Comparison of ENCODE assay signal across 44 cellular contexts in the genomic region with DNA sequence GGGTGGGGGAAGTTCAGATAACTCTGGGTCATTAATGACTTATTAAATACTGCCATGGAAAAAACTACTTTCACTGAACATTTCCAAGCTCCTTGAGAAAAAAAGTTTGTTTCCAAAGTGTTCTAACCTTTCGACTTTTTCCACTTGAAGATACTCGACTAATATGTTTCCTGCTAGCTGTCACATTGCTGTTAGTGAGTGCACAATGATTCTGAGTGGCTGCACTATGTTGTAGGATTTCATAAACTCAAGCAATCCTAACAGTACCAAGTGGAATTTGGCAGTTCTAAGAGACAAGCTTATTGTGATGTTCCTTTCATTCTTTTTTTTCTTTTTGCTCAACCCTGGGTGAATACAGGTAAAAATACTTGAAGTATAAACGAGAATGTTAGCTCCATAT. TPM values are rescaled to one million over a fixed set of nuclear protein-coding genes. Genes with fewer than 3 reads are reported as not detected.
"Had no signal": no experiment of that assay in that cellular context is flagged by ENCODE, and none has a peak within 500 bp of the region (broad histone marks: within the 10 kb centered on the region; RNA-seq: fewer than 3 reads in every experiment).

No MANE protein-coding gene starts in this region.

- H3K4me3 ChIP-seq: adrenal gland, ascending aorta, body of pancreas, breast epithelium, cardiac muscle cell had no signal

- H3K4me1 ChIP-seq: adrenal gland, ascending aorta, body of pancreas, breast epithelium had no signal

- H3K27ac Mint-ChIP-seq: activated naive CD4-positive, alpha-beta T cell treated with anti-CD3 and anti-CD28 coated beads for 36 hours; activated naive CD4-positive, alpha-beta T cell treated with anti-CD3 and anti-CD28 coated beads, Interleukin-2, amount 10 ng/mL, durations not matched to agents 7 days and 5 days; activated naive CD4-positive, alpha-beta T cell treated with anti-CD3 and anti-CD28 coated beads, Interleukin-2, amount 50 U/mL, for 24 hours; activated naive CD4-positive, alpha-beta T cell treated with anti-CD3 and anti-CD28 coated beads, Interleukin-2, amount 50 U/mL, for 72 hours; activated naive CD8-positive, alpha-beta T cell; activated naive CD8-positive, alpha-beta T cell treated with anti-CD3 and anti-CD28 coated beads for 36 hours; activated naive CD8-positive, alpha-beta T cell treated with anti-CD3 and anti-CD28 coated beads, Interleukin-2, amount 10 ng/mL, durations not matched to agents 7 days and 5 days; activated naive CD8-positive, alpha-beta T cell treated with anti-CD3 and anti-CD28 coated beads, Interleukin-2, amount 50 U/mL, for 24 hours; activated T-cell treated with anti-CD3 and anti-CD28 coated beads, Interleukin-2, amount 50 U/mL, for 24 hours; activated T-cell treated with anti-CD3 and anti-CD28 coated beads, Interleukin-2, amount 50 U/mL, for 72 hours; activated T-helper 1 cell treated with anti-CD3 and anti-CD28 coated beads, Interleukin-12 subunit alpha, Interleukin-12 subunit beta, Interleukin-2, Interleukin-4 antibody, amounts not matched to agents 30 ng/mL and 10 ng/mL and 1 ng/mL, durations not matched to agents 14 hours and 24 hours and 36 hours; activated T-helper 17 cell treated with anti-CD3 and anti-CD28 coated beads, Interleukin-2, amount 50 U/mL, for 72 hours; activated T-helper 2 cell treated with anti-CD3 and anti-CD28 coated beads, Interferon-gamma antibody, Interleukin-2, Interleukin-4, amounts not matched to agents 10 μg/mL and 5 μg/mL and 100 μg/mL, durations not matched to agents 14 hours and 24 hours and 36 hours; brain had no signal

- H3K9me3 Mint-ChIP-seq: activated naive CD4-positive, alpha-beta T cell treated with anti-CD3 and anti-CD28 coated beads for 36 hours; activated naive CD4-positive, alpha-beta T cell treated with anti-CD3 and anti-CD28 coated beads, Interleukin-2, amount 10 ng/mL, durations not matched to agents 7 days and 5 days; activated naive CD8-positive, alpha-beta T cell treated with anti-CD3 and anti-CD28 coated beads for 36 hours; activated naive CD8-positive, alpha-beta T cell treated with anti-CD3 and anti-CD28 coated beads, Interleukin-2, amount 10 ng/mL, durations not matched to agents 7 days and 5 days; activated naive CD8-positive, alpha-beta T cell treated with anti-CD3 and anti-CD28 coated beads, Interleukin-2, amount 50 U/mL, for 24 hours; activated T-cell treated with anti-CD3 and anti-CD28 coated beads, Interleukin-2, amount 50 U/mL, for 24 hours; activated T-cell treated with anti-CD3 and anti-CD28 coated beads, Interleukin-2, amount 50 U/mL, for 4 hours; activated T-cell treated with anti-CD3 and anti-CD28 coated beads, Interleukin-2, amount 50 U/mL, for 72 hours; activated T-helper 1 cell treated with anti-CD3 and anti-CD28 coated beads, Interleukin-12 subunit alpha, Interleukin-12 subunit beta, Interleukin-2, Interleukin-4 antibody, amounts not matched to agents 30 ng/mL and 10 ng/mL and 1 ng/mL, durations not matched to agents 14 hours and 24 hours and 36 hours; activated T-helper 17 cell treated with anti-CD3 and anti-CD28 coated beads, Interleukin-2, amount 50 U/mL, for 72 hours; activated T-helper 2 cell treated with anti-CD3 and anti-CD28 coated beads, Interferon-gamma antibody, Interleukin-2, Interleukin-4, amounts not matched to agents 10 μg/mL and 5 μg/mL and 100 μg/mL, durations not matched to agents 14 hours and 24 hours and 36 hours; brain; central memory CD8-positive, alpha-beta T cell had no signal

- H3K4me3 Mint-ChIP-seq: activated naive CD4-positive, alpha-beta T cell treated with anti-CD3 and anti-CD28 coated beads for 36 hours; activated naive CD4-positive, alpha-beta T cell treated with anti-CD3 and anti-CD28 coated beads, Interleukin-2, amount 10 ng/mL, durations not matched to agents 7 days and 5 days; activated naive CD4-positive, alpha-beta T cell treated with anti-CD3 and anti-CD28 coated beads, Interleukin-2, amount 50 U/mL, for 24 hours; activated naive CD8-positive, alpha-beta T cell; activated naive CD8-positive, alpha-beta T cell treated with anti-CD3 and anti-CD28 coated beads for 36 hours; activated naive CD8-positive, alpha-beta T cell treated with anti-CD3 and anti-CD28 coated beads, Interleukin-2, amount 10 ng/mL, durations not matched to agents 7 days and 5 days; activated naive CD8-positive, alpha-beta T cell treated with anti-CD3 and anti-CD28 coated beads, Interleukin-2, amount 50 U/mL, for 24 hours; activated T-cell treated with anti-CD3 and anti-CD28 coated beads, Interleukin-2, amount 50 U/mL, for 24 hours; activated T-cell treated with anti-CD3 and anti-CD28 coated beads, Interleukin-2, amount 50 U/mL, for 4 hours; activated T-cell treated with anti-CD3 and anti-CD28 coated beads, Interleukin-2, amount 50 U/mL, for 72 hours; activated T-helper 1 cell treated with anti-CD3 and anti-CD28 coated beads, Interleukin-12 subunit alpha, Interleukin-12 subunit beta, Interleukin-2, Interleukin-4 antibody, amounts not matched to agents 30 ng/mL and 10 ng/mL and 1 ng/mL, durations not matched to agents 14 hours and 24 hours and 36 hours; activated T-helper 17 cell treated with anti-CD3 and anti-CD28 coated beads, Interleukin-2, amount 50 U/mL, for 72 hours; brain; central memory CD8-positive, alpha-beta T cell had no signal

- ATAC-seq: activated naive CD4-positive, alpha-beta T cell treated with anti-CD3 and anti-CD28 coated beads, Interleukin-2, amount 50 U/mL, for 72 hours; activated naive CD8-positive, alpha-beta T cell treated with anti-CD3 and anti-CD28 coated beads, Interleukin-2, amount 50 U/mL, for 24 hours; activated T-cell treated with anti-CD3 and anti-CD28 coated beads, Interleukin-2, amount 50 U/mL, for 4 hours; activated T-cell treated with anti-CD3 and anti-CD28 coated beads, Interleukin-2, amount 50 U/mL, for 72 hours; activated T-helper 17 cell treated with anti-CD3 and anti-CD28 coated beads, Interleukin-2, amount 50 U/mL, for 72 hours; body of pancreas had no signal

- DNase-seq: activated effector memory CD4-positive, alpha-beta T cell treated with anti-CD3 and anti-CD28 coated beads, Interleukin-2, amount 50 U/mL, for 16 hours; activated effector memory CD4-positive, alpha-beta T cell treated with Interleukin-2 at 50 U/mL for 16 hours; activated gamma-delta T cell; activated gamma-delta T cell treated with Interleukin-2 at 50 U/mL for 16 hours; activated naive CD4-positive, alpha-beta T cell; activated naive CD4-positive, alpha-beta T cell treated with anti-CD3 and anti-CD28 coated beads for 36 hours; activated naive CD4-positive, alpha-beta T cell treated with anti-CD3 and anti-CD28 coated beads, Interleukin-2, amount 10 ng/mL, durations not matched to agents 7 days and 5 days; activated naive CD4-positive, alpha-beta T cell treated with anti-CD3 and anti-CD28 coated beads, Interleukin-2, amount 50 U/mL, for 16 hours; activated naive CD4-positive, alpha-beta T cell treated with Interleukin-2 at 50 U/mL for 16 hours; activated naive CD8-positive, alpha-beta T cell treated with anti-CD3 and anti-CD28 coated beads for 36 hours; activated naive CD8-positive, alpha-beta T cell treated with anti-CD3 and anti-CD28 coated beads, Interleukin-2, amount 10 ng/mL, durations not matched to agents 7 days and 5 days; activated naive CD8-positive, alpha-beta T cell treated with anti-CD3 and anti-CD28 coated beads, Interleukin-2, amount 50 U/mL, for 24 hours; activated T-cell treated with anti-CD3 and anti-CD28 coated beads for 4 hours; activated T-cell treated with anti-CD3 and anti-CD28 coated beads, Interleukin-2, amount 50 U/mL, for 1 hour; activated T-cell treated with anti-CD3 and anti-CD28 coated beads, Interleukin-2, amount 50 U/mL, for 24 hours; activated T-cell treated with anti-CD3 and anti-CD28 coated beads, Interleukin-2, amount 50 U/mL, for 4 hours; activated T-cell treated with anti-CD3 and anti-CD28 coated beads, Interleukin-2, amount 50 U/mL, for 48 hours; activated T-cell treated with anti-CD3 and anti-CD28 coated beads, Interleukin-2, amount 50 U/mL, for 72 hours; adrenal gland; amniotic stem cell; amygdala; anterior cingulate cortex; aorta; body of pancreas; brain microvascular endothelial cell; caudate nucleus; central memory CD4-positive, alpha-beta T cell; cerebellar nuclear complex had no signal

- H3K27me3 Mint-ChIP-seq: activated naive CD4-positive, alpha-beta T cell treated with anti-CD3 and anti-CD28 coated beads, Interleukin-2, amount 10 ng/mL, durations not matched to agents 7 days and 5 days; activated naive CD8-positive, alpha-beta T cell treated with anti-CD3 and anti-CD28 coated beads for 36 hours; brain had no signal

- H3K27me3 ChIP-seq: adrenal gland, ascending aorta, body of pancreas, brain microvascular endothelial cell, breast epithelium, cardiac muscle cell had no signal

- H3K36me3 Mint-ChIP-seq: activated naive CD4-positive, alpha-beta T cell treated with anti-CD3 and anti-CD28 coated beads, Interleukin-2, amount 10 ng/mL, durations not matched to agents 7 days and 5 days; activated naive CD4-positive, alpha-beta T cell treated with anti-CD3 and anti-CD28 coated beads, Interleukin-2, amount 50 U/mL, for 24 hours; activated naive CD4-positive, alpha-beta T cell treated with anti-CD3 and anti-CD28 coated beads, Interleukin-2, amount 50 U/mL, for 72 hours; activated naive CD8-positive, alpha-beta T cell; activated naive CD8-positive, alpha-beta T cell treated with anti-CD3 and anti-CD28 coated beads for 36 hours; activated naive CD8-positive, alpha-beta T cell treated with anti-CD3 and anti-CD28 coated beads, Interleukin-2, amount 10 ng/mL, durations not matched to agents 7 days and 5 days; brain had no signal

- H3K27ac ChIP-seq: adrenal gland, ascending aorta, body of pancreas, brain microvascular endothelial cell, breast epithelium, cardiac muscle cell had no signal

- H3K36me3 ChIP-seq: adrenal gland, ascending aorta, brain microvascular endothelial cell, breast epithelium, cardiac muscle cell had no signal

- H3K4me1 Mint-ChIP-seq: activated naive CD4-positive, alpha-beta T cell treated with anti-CD3 and anti-CD28 coated beads, Interleukin-2, amount 10 ng/mL, durations not matched to agents 7 days and 5 days; activated naive CD4-positive, alpha-beta T cell treated with anti-CD3 and anti-CD28 coated beads, Interleukin-2, amount 50 U/mL, for 24 hours; activated naive CD8-positive, alpha-beta T cell treated with anti-CD3 and anti-CD28 coated beads for 36 hours; activated naive CD8-positive, alpha-beta T cell treated with anti-CD3 and anti-CD28 coated beads, Interleukin-2, amount 10 ng/mL, durations not matched to agents 7 days and 5 days; activated naive CD8-positive, alpha-beta T cell treated with anti-CD3 and anti-CD28 coated beads, Interleukin-2, amount 50 U/mL, for 24 hours; activated T-helper 17 cell treated with anti-CD3 and anti-CD28 coated beads, Interleukin-2, amount 50 U/mL, for 72 hours; brain; central memory CD8-positive, alpha-beta T cell had no signal

- H3K9me3 ChIP-seq: adrenal gland, ascending aorta, body of pancreas, breast epithelium had no signal

RNA-seq across cellular contexts. Expression of a gene that starts 33.4 kb away (rescaled TPM):
- total RNA-seq: activated naive CD4-positive, alpha-beta T cell treated with anti-CD3 and anti-CD28 coated beads for 36 hours; activated naive CD4-positive, alpha-beta T cell treated with anti-CD3 and anti-CD28 coated beads, Interleukin-2, amount 50 U/mL, for 72 hours; activated naive CD8-positive, alpha-beta T cell treated with anti-CD3 and anti-CD28 coated beads for 36 hours; activated naive CD8-positive, alpha-beta T cell treated with anti-CD3 and anti-CD28 coated beads, Interleukin-2, amount 10 ng/mL, durations not matched to agents 7 days and 5 days; activated T-cell treated with anti-CD3 and anti-CD28 coated beads, Interleukin-2, amount 50 U/mL, for 4 hours; activated T-helper 1 cell treated with anti-CD3 and anti-CD28 coated beads, Interleukin-12 subunit alpha, Interleukin-12 subunit beta, Interleukin-2, Interleukin-4 antibody, amounts not matched to agents 30 ng/mL and 10 ng/mL and 1 ng/mL, durations not matched to agents 14 hours and 24 hours and 36 hours; activated T-helper 17 cell treated with anti-CD3 and anti-CD28 coated beads, Interleukin-2, amount 50 U/mL, for 72 hours; activated T-helper 2 cell treated with anti-CD3 and anti-CD28 coated beads, Interferon-gamma antibody, Interleukin-2, Interleukin-4, amounts not matched to agents 10 μg/mL and 5 μg/mL and 100 μg/mL, durations not matched to agents 14 hours and 24 hours and 36 hours; adrenal gland; aorta; ascending aorta; astrocyte; body of pancreas; breast epithelium; bronchial epithelial cell; cardiac muscle cell; cardiac septum; cerebellum had no signal
- polyA plus RNA-seq: adipose tissue, adrenal gland, aorta, cardiac muscle cell had no signal
